ENCODE assay signal across 1 cellular context in genomic region chr1:1943834-1944570, GRCh38.
TF ChIP-seq lines count a peak whose summit lies in the region.

No MANE protein-coding gene starts in this region.

TF ChIP-seq in HepG2, 621 proteins besides CTCF, POLR2A, EP300 and RAD21 (continued from another document and continues in another):
- TF ChIP-seq NFAT5 (CRISPR knock-in tag; IDR thresholded peaks at IDR 0.05) (no peak), MXD3 (CRISPR knock-in tag; IDR thresholded peaks at IDR 0.05) (0 out of 2 replicates have a peak, but pooled peaks have one; percentile 32), USF2 (IDR thresholded peaks at IDR 0.05; ENCODE audit: low read depth, low read length) (no peak), USF2 (CRISPR knock-in tag; IDR thresholded peaks at IDR 0.05; ENCODE audit: borderline replicate concordance) (no peak), HOXA3 (CRISPR knock-in tag; IDR thresholded peaks at IDR 0.05) (peak; percentile 85), MIER2 (CRISPR knock-in tag; IDR thresholded peaks at IDR 0.05) (peak; percentile 83), MEIS2 (CRISPR knock-in tag; IDR thresholded peaks at IDR 0.05) (no peak; the same call in 1 of the 2 replicates), HDAC6 (IDR thresholded peaks at IDR 0.05; ENCODE audit: low read depth, low read length) (no peak), ZNF318 (CRISPR knock-in tag; IDR thresholded peaks at IDR 0.05) (no peak), ISX (CRISPR knock-in tag; conservative IDR thresholded peaks at IDR 0.05) (no peak), ZFYVE20 (CRISPR knock-in tag; IDR thresholded peaks at IDR 0.05; ENCODE audit: borderline replicate concordance, low read depth) (no peak), SIN3B (IDR thresholded peaks at IDR 0.05; ENCODE audit: low read length) (no peak), ZFP36 (IDR thresholded peaks at IDR 0.05; ENCODE audit: borderline replicate concordance, low read depth, low read length, partially characterized antibody) (no peak), PAX8 (CRISPR knock-in tag; IDR thresholded peaks at IDR 0.05; ENCODE audit: borderline replicate concordance) (no peak), MTF2 (CRISPR knock-in tag; IDR thresholded peaks at IDR 0.05; ENCODE audit: borderline replicate concordance) (no peak), ZNF333 (CRISPR knock-in tag; IDR thresholded peaks at IDR 0.05; ENCODE audit: borderline replicate concordance) (0 out of 2 replicates have a peak, but pooled peaks have one; percentile 57), ZBTB7B (CRISPR knock-in tag; IDR thresholded peaks at IDR 0.05) (peak; percentile 89), ZNF639 (CRISPR knock-in tag; conservative IDR thresholded peaks at IDR 0.05) (0 out of 2 replicates have a peak, but pooled peaks have one; percentile 29), ATF4 (CRISPR knock-in tag; IDR thresholded peaks at IDR 0.05) (no peak), SOX13 (IDR thresholded peaks at IDR 0.05) (no peak), SOX13 (CRISPR knock-in tag; conservative IDR thresholded peaks at IDR 0.05 in 1 of 2, IDR thresholded peaks at IDR 0.05 in 1 of 2) (no peak; a peak in 1 of 4 replicates), KDM2A (CRISPR knock-in tag; IDR thresholded peaks at IDR 0.05; ENCODE audit: borderline replicate concordance, low read depth) (peak; percentile 87), AHR (CRISPR knock-in tag; IDR thresholded peaks at IDR 0.05) (peak; percentile 51; the same call in 1 of the 2 replicates), ZNF629 (CRISPR knock-in tag; conservative IDR thresholded peaks at IDR 0.05) (no peak), ZNF18 (CRISPR knock-in tag; IDR thresholded peaks at IDR 0.05; ENCODE audit: insufficient replicate concordance) (peak; percentile 61), YEATS2 (CRISPR knock-in tag; IDR thresholded peaks at IDR 0.05; ENCODE audit: borderline replicate concordance) (peak; percentile 31; the same call in 1 of the 2 replicates), MLX (CRISPR knock-in tag; IDR thresholded peaks at IDR 0.05) (peak; percentile 63; the same call in 1 of the 2 replicates), ZNF770 (CRISPR knock-in tag; IDR thresholded peaks at IDR 0.05) (no peak), ZNF292 (CRISPR knock-in tag; IDR thresholded peaks at IDR 0.05; ENCODE audit: borderline replicate concordance, low read depth) (peak; percentile 84), STAG1 (CRISPR knock-in tag; IDR thresholded peaks at IDR 0.05) (peak; percentile 59), SRF (IDR thresholded peaks at IDR 0.05; ENCODE audit: low read depth, low read length) (no peak), RBM22 (optimal IDR thresholded peaks at IDR 0.05; ENCODE audit: low read length) (no peak), DMAP1 (CRISPR knock-in tag; IDR thresholded peaks at IDR 0.05) (peak; percentile 82), HOXA9 (CRISPR knock-in tag; IDR thresholded peaks at IDR 0.05; ENCODE audit: borderline replicate concordance) (no peak), ZNF501 (CRISPR knock-in tag; IDR thresholded peaks at IDR 0.05) (peak; percentile 62; the same call in 1 of the 2 replicates), FOXA3 (CRISPR knock-in tag; IDR thresholded peaks at IDR 0.05) (peak; percentile 47)
